28 cellular contexts compared by ENCODE assay signal in genomic region chr4:2637956-2638552, GRCh38.
DNase-seq lines count a peak whose midpoint lies in the region; ATAC-seq and TF ChIP-seq lines count a peak whose summit lies in the region.
"Had no signal": no experiment of that assay in that cellular context is flagged by ENCODE, and none has a peak within 500 bp of the region (broad histone marks: within the 10 kb centered on the region; RNA-seq: fewer than 3 reads in every experiment).

No MANE protein-coding gene starts in this region.

- peak overlapping the region in 1 of 3 donors; percentile 22 for H3K4me3 ChIP-seq in skeletal muscle tissue (ENCODE audit: low read length in 3 of 3)
- H3K4me3 ChIP-seq: esophagus squamous epithelium, hepatocyte, thoracic aorta had no signal

- H3K27me3 ChIP-seq in skeletal muscle tissue (ENCODE audit: control insufficient read depth in 3 of 3, insufficient read depth in 3 of 3, low read length in 3 of 3) = no peaks in the 10 kb centered on the region
- H3K27me3 ChIP-seq: esophagus squamous epithelium, hepatocyte had no signal

- CTCF ChIA-PET in activated CD8-positive, alpha-beta memory T cell treated with anti-CD3 and anti-CD28 coated beads, Interleukin-2, amount 10 ng/mL, durations not matched to agents 7 days and 5 days (lab: Charles Lee) = no interaction called here
- CTCF ChIA-PET in WTC11 (lab: Charles Lee) = no interaction called here

- H3K9me3 ChIP-seq in skeletal muscle tissue (ENCODE audit: control insufficient read depth in 3 of 3, low read length in 3 of 3) = no peaks in the 10 kb centered on the region
- H3K9me3 ChIP-seq: esophagus squamous epithelium, SK-N-SH, thoracic aorta had no signal

- H3K27ac ChIP-seq in skeletal muscle tissue (ENCODE audit: low read depth, low read length) = no peak overlapping the region
- H3K27ac ChIP-seq: esophagus squamous epithelium, hepatocyte, RWPE1, thoracic aorta had no signal

- peak overlapping the region in 2 of 3 donors; percentile 5 to 28 for H3K9ac ChIP-seq in skeletal muscle tissue (ENCODE audit: low read depth in 1 of 3, low read length in 3 of 3)
- H3K9ac ChIP-seq: SK-N-SH had no signal

- H3K4me3 Mint-ChIP-seq in activated CD8-positive, alpha-beta memory T cell treated with anti-CD3 and anti-CD28 coated beads, Interleukin-2, amount 10 ng/mL, durations not matched to agents 7 days and 5 days = no peak overlapping the region
- H3K4me3 Mint-ChIP-seq in WTC11 = no peak overlapping the region
- H3K4me3 Mint-ChIP-seq: activated CD4-positive, alpha-beta memory T cell treated with anti-CD3 and anti-CD28 coated beads for 36 hours; CD4-positive, alpha-beta memory T cell; dendritic cell treated with granulocyte-macrophage colony-stimulating factor and Interleukin-4, amounts not matched to agents 40 ng/mL and 50 ng/mL, for 4 days; T-helper 1 cell treated with Interleukin-12 subunit alpha and Interleukin-12 subunit beta and Interleukin-4 antibody, amounts not matched to agents 30 μg/mL and 1 μg/mL, for 36 hours had no signal

- no peaks in the 10 kb centered on the region for H3K9me3 Mint-ChIP-seq in activated CD8-positive, alpha-beta memory T cell treated with anti-CD3 and anti-CD28 coated beads, Interleukin-2, amount 10 ng/mL, durations not matched to agents 7 days and 5 days (ENCODE audit: low read depth)
- no peaks in the 10 kb centered on the region for H3K9me3 Mint-ChIP-seq in WTC11
- H3K9me3 Mint-ChIP-seq: activated CD4-positive, alpha-beta memory T cell treated with anti-CD3 and anti-CD28 coated beads for 36 hours; CD4-positive, alpha-beta memory T cell; dendritic cell treated with granulocyte-macrophage colony-stimulating factor and Interleukin-4, amounts not matched to agents 40 ng/mL and 50 ng/mL, for 4 days; T-helper 1 cell treated with Interleukin-12 subunit alpha and Interleukin-12 subunit beta and Interleukin-4 antibody, amounts not matched to agents 30 μg/mL and 1 μg/mL, for 36 hours had no signal

- no peak for TF ChIP-seq CTCF in WTC11 (IDR thresholded peaks at IDR 0.05)

- peak; percentile 46 for DNase-seq in activated CD8-positive, alpha-beta memory T cell treated with anti-CD3 and anti-CD28 coated beads for 24 hours
- DNase-seq in activated CD8-positive, alpha-beta memory T cell treated with anti-CD3 and anti-CD28 coated beads, Interleukin-2, amount 10 ng/mL, durations not matched to agents 7 days and 5 days = no peak
- DNase-seq in NCI-H2081 treated with DMSO at 0.1 percent for 48 hours (lab: John Stamatoyannopoulos, UW) = peak; percentile 87
- DNase-seq in WTC11 (ENCODE audit: low spot score) = no peak
- no peak for DNase-seq in stimulated activated naive CD4-positive, alpha-beta T cell (lab: John Stamatoyannopoulos, UW)
- DNase-seq in SIG-M5 (lab: John Stamatoyannopoulos, UW) = no peak
- DNase-seq: activated CD4-positive, alpha-beta memory T cell treated with anti-CD3 and anti-CD28 coated beads for 36 hours; activated gamma-delta T cell treated with Interleukin-2 at 50 U/mL for 16 hours; activated T-cell treated with anti-CD3 and anti-CD28 coated beads for 4 hours; CD4-positive, alpha-beta memory T cell; esophagus squamous epithelium; foreskin melanocyte; H7; IMR-90; left colon; mesendoderm; NCI-H526 treated with DMSO at 0.1 percent for 48 hours; SK-N-SH; stimulated activated naive CD4-positive, alpha-beta T cell treated with Interleukin-2 at 50 U/mL for 16 hours had no signal

- no peak for ATAC-seq in activated CD8-positive, alpha-beta memory T cell treated with anti-CD3 and anti-CD28 coated beads, Interleukin-2, amount 10 ng/mL, durations not matched to agents 7 days and 5 days
- no peak for ATAC-seq in WTC11
- no peak for ATAC-seq in HG03457 (IDR thresholded peaks at IDR 0.05; ENCODE audit: unreplicated experiment)
- ATAC-seq: activated CD4-positive, CD25-positive, alpha-beta regulatory T cell treated with anti-CD3 and anti-CD28 coated beads, Interleukin-2, amount 50 U/mL, for 24 hours; left colon had no signal

- peaks cover 18% of the 10 kb centered on the region for H3K36me3 Mint-ChIP-seq in activated CD8-positive, alpha-beta memory T cell treated with anti-CD3 and anti-CD28 coated beads, Interleukin-2, amount 10 ng/mL, durations not matched to agents 7 days and 5 days
- H3K36me3 Mint-ChIP-seq in WTC11 = peaks cover 46% of the 10 kb centered on the region

- H3K4me1 Mint-ChIP-seq in activated CD8-positive, alpha-beta memory T cell treated with anti-CD3 and anti-CD28 coated beads, Interleukin-2, amount 10 ng/mL, durations not matched to agents 7 days and 5 days = no peaks in the 10 kb centered on the region
- H3K4me1 Mint-ChIP-seq in WTC11 = no peaks in the 10 kb centered on the region

- H3K27me3 Mint-ChIP-seq in activated CD8-positive, alpha-beta memory T cell treated with anti-CD3 and anti-CD28 coated beads, Interleukin-2, amount 10 ng/mL, durations not matched to agents 7 days and 5 days = no peaks in the 10 kb centered on the region
- no peaks in the 10 kb centered on the region for H3K27me3 Mint-ChIP-seq in WTC11 (ENCODE audit: low read depth)
- H3K27me3 Mint-ChIP-seq: activated CD4-positive, alpha-beta memory T cell treated with anti-CD3 and anti-CD28 coated beads for 36 hours; CD4-positive, alpha-beta memory T cell; dendritic cell treated with granulocyte-macrophage colony-stimulating factor and Interleukin-4, amounts not matched to agents 40 ng/mL and 50 ng/mL, for 4 days; progenitor cell of endocrine pancreas had no signal

- POLR2A ChIA-PET in WTC11 (lab: Charles Lee) = no interaction called here

- H3K36me3 ChIP-seq in skeletal muscle tissue (ENCODE audit: control insufficient read depth in 3 of 3, insufficient read depth in 3 of 3, low read length in 3 of 3) = peaks cover 14 to 38% (median 32%) of the 10 kb centered on the region in 3 donors

- H3K4me1 ChIP-seq in skeletal muscle tissue (ENCODE audit: control insufficient read depth in 3 of 3, insufficient read depth in 3 of 3, low read length in 3 of 3) = peaks cover 11 to 15% (median 13%) of the 10 kb centered on the region in 3 donors
- H3K4me1 ChIP-seq: esophagus squamous epithelium had no signal

- no peak overlapping the region for H3K27ac Mint-ChIP-seq in activated CD8-positive, alpha-beta memory T cell treated with anti-CD3 and anti-CD28 coated beads, Interleukin-2, amount 10 ng/mL, durations not matched to agents 7 days and 5 days
- H3K27ac Mint-ChIP-seq in WTC11 = peak overlapping the region; percentile 6; the same call in 1 of the 2 replicates
- H3K27ac Mint-ChIP-seq: activated CD4-positive, alpha-beta memory T cell treated with anti-CD3 and anti-CD28 coated beads for 36 hours; dendritic cell treated with granulocyte-macrophage colony-stimulating factor and Interleukin-4, amounts not matched to agents 40 ng/mL and 50 ng/mL, for 4 days; T-helper 1 cell treated with Interleukin-12 subunit alpha and Interleukin-12 subunit beta and Interleukin-4 antibody, amounts not matched to agents 30 μg/mL and 1 μg/mL, for 36 hours had no signal

TF ChIP-seq in WTC11, 78 proteins besides CTCF, POLR2A, EP300 and RAD21 (continues in another document):
- TF ChIP-seq CREM (CRISPR knock-in tag; IDR thresholded peaks at IDR 0.05) = no peak
- no peak for TF ChIP-seq SMAD4 (CRISPR knock-in tag; IDR thresholded peaks at IDR 0.05)
- no peak for TF ChIP-seq ZSCAN18 (CRISPR knock-in tag; IDR thresholded peaks at IDR 0.05)
- TF ChIP-seq JAZF1 (CRISPR knock-in tag; IDR thresholded peaks at IDR 0.05) = no peak
- TF ChIP-seq TCF7 (CRISPR knock-in tag; IDR thresholded peaks at IDR 0.05; ENCODE audit: low read depth) = no peak
- TF ChIP-seq TP53 (CRISPR knock-in tag; IDR thresholded peaks at IDR 0.05) = no peak
- TF ChIP-seq ZNF281 (CRISPR knock-in tag; IDR thresholded peaks at IDR 0.05) = no peak
- TF ChIP-seq MLX (CRISPR knock-in tag; IDR thresholded peaks at IDR 0.05) = no peak

Comparison
In these comparisons a context has a peak if more than half of its experiments do, and no peak if none do; other contexts are left out.
1. DNase-seq: peak in activated CD8-positive, alpha-beta memory T cell treated with anti-CD3 and anti-CD28 coated beads for 24 hours (single experiment) and NCI-H2081 treated with DMSO at 0.1 percent for 48 hours (single experiment); none in activated CD8-positive, alpha-beta memory T cell treated with anti-CD3 and anti-CD28 coated beads, Interleukin-2, amount 10 ng/mL, durations not matched to agents 7 days and 5 days (single experiment), WTC11 (single experiment), stimulated activated naive CD4-positive, alpha-beta T cell (0 of 6) and SIG-M5 (single experiment).